ENCODE assay signal across 30 cellular contexts in the genomic region with DNA sequence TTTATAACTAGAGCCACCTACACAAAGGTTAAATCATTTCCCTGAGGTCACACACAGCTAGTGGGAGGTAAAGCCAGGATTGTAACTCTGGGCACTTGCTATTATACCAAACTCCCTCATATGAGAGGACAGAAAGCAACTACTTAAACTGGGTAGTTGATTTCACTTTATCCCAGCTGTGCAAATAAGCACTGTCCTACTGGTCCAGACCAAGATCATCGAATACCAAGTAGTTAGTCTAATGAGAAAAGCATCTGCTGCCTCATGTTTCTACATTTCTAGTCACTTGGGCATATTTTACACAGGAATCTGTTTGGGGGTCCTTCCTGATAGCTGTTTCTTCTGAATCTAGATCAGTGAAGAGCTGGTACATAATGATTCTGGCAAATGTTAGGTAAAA.
"Had no signal": no experiment of that assay in that cellular context is flagged by ENCODE, and none has a peak within 500 bp of the region (broad histone marks: within the 10 kb centered on the region; RNA-seq: fewer than 3 reads in every experiment).

No MANE protein-coding gene starts in this region.

- H3K36me3 ChIP-seq: brain microvascular endothelial cell, esophagus muscularis mucosa, left lung, lower lobe of right lung, pancreas, prostate gland, stomach, upper lobe of left lung had no signal

- DNase-seq: activated CD4-positive, alpha-beta T cell treated with anti-CD3 and anti-CD28 coated beads for 48 hours; activated CD4-positive, alpha-beta T cell treated with anti-CD3 and anti-CD28 coated beads, Interleukin-2, amount 50 U/mL, for 48 hours; activated CD8-positive, alpha-beta memory T cell treated with anti-CD3 and anti-CD28 coated beads for 24 hours; activated effector memory CD4-positive, alpha-beta T cell treated with anti-CD3 and anti-CD28 coated beads, Interleukin-2, amount 50 U/mL, for 16 hours; activated naive CD4-positive, alpha-beta T cell treated with anti-CD3 and anti-CD28 coated beads for 36 hours; activated naive CD8-positive, alpha-beta T cell treated with anti-CD3 and anti-CD28 coated beads for 36 hours; brain microvascular endothelial cell; dermis blood vessel endothelial cell; effector CD4-positive, alpha-beta T cell; foreskin melanocyte; left lung; lower lobe of right lung; mesenchymal stem cell; naive thymus-derived CD8-positive, alpha-beta T cell; nucleus accumbens; pancreas; stimulated activated CD4-positive, alpha-beta T cell treated with anti-CD3 and anti-CD28 coated beads, Interleukin-15, amount 100 ng/mL, for 24 hours; stimulated activated CD4-positive, alpha-beta T cell treated with anti-CD3 and anti-CD28 coated beads, Interleukin-2, amount 100 ng/mL, for 24 hours; stimulated activated naive B cell treated with anti-CD40 and anti-IgM and Interleukin-4, amounts not matched to agents 10 μg/mL and 1 μg/mL and 100 μg/mL, for 72 hours; stomach; T-helper 9 cell; thyroid gland; upper lobe of left lung had no signal

- H3K27me3 ChIP-seq: ascending aorta, brain microvascular endothelial cell, esophagus muscularis mucosa, pancreas, stomach, thyroid gland, upper lobe of left lung had no signal

- FAIRE-seq: colon, islet of Langerhans, pancreas, TTC549 had no signal

- H3K9me3 ChIP-seq: ascending aorta, esophagus muscularis mucosa, left lung, lower lobe of right lung, pancreas, prostate gland, stomach, thyroid gland, upper lobe of left lung had no signal

- H3K4me1 ChIP-seq: ascending aorta, left lung, lower lobe of right lung, pancreas, prostate gland, stomach, thyroid gland, upper lobe of left lung had no signal

- ATAC-seq: activated CD4-positive, CD25-positive, alpha-beta regulatory T cell treated with anti-CD3 and anti-CD28 coated beads, Interleukin-2, amount 50 U/mL, for 24 hours; left lung; lower lobe of right lung; naive thymus-derived CD8-positive, alpha-beta T cell; stimulated activated naive B cell treated with anti-CD40 and anti-IgM and Interleukin-4, amounts not matched to agents 10 μg/mL and 1 μg/mL and 100 μg/mL, for 72 hours had no signal

- H3K4me3 ChIP-seq: ascending aorta, esophagus muscularis mucosa, left lung, lower lobe of right lung, pancreas, prostate gland, stomach, thyroid gland, upper lobe of left lung had no signal
